21 cellular contexts compared by ENCODE assay signal in the genomic region with DNA sequence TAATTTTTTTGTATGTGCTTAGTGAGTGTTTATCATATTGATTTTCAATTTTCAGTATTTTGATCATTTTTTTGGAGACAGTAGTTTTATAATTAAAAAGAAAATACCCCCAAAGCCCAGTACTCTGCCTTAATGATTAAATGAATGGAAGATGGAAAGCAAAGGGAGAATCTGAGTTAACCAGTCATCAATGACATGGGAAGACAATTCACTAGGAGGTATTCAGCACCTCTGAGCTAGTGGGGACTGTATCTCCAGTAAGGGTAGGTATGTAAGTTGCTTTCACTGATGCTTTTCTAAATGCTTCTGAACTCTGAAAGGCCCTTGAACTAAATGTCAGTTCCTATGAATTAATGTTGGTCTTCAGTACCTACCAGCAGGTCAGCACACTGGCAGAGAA.
A peak's percentile ranks its signal among the peaks of the same experiment; 100 is the strongest.
DNase-seq lines count a peak whose midpoint lies in the region; ATAC-seq and TF ChIP-seq lines count a peak whose summit lies in the region.
"Had no signal": no experiment of that assay in that cellular context is flagged by ENCODE, and none has a peak within 500 bp of the region (broad histone marks: within the 10 kb centered on the region; RNA-seq: fewer than 3 reads in every experiment).

No MANE protein-coding gene starts in this region.

- peak overlapping the region; percentile 98; the same call in 1 of the 2 replicates for H3K18ac ChIP-seq in IMR-90 (ENCODE audit: low read depth, low read length)

- peaks cover 2% of the 10 kb centered on the region for H3K9me3 Mint-ChIP-seq in Calu3 (ENCODE audit: low read depth, unreplicated experiment)
- no peaks in the 10 kb centered on the region for H3K9me3 Mint-ChIP-seq in mesothelial cell of epicardium
- H3K9me3 Mint-ChIP-seq: activated CD8-positive, alpha-beta T cell treated with anti-CD3 and anti-CD28 coated beads for 36 hours; natural killer cell treated with Interleukin-12 subunit alpha and Interleukin-12 subunit beta and Interleukin-15 and Interleukin-18, amount 100 ng/mL, for 72 hours; T-helper 1 cell treated with Interleukin-12 subunit alpha and Interleukin-12 subunit beta and Interleukin-4 antibody, amounts not matched to agents 30 μg/mL and 1 μg/mL, for 36 hours had no signal

- peak overlapping the region; percentile 85 for H2BK5ac ChIP-seq in IMR-90 (ENCODE audit: low read depth, low read length, poor library complexity, severe bottlenecking)

- H3K56ac ChIP-seq in IMR-90 (ENCODE audit: extremely low read depth, insufficient read depth, low read length) = peak overlapping the region; percentile 62

- H3K4me1 ChIP-seq in IMR-90 (ENCODE audit: control insufficient read depth, insufficient read depth, low read length) (peaks cover 7% of the 10 kb centered on the region), mammary epithelial cell (ENCODE audit: insufficient read depth, low read length) (peaks cover 28% of the 10 kb centered on the region)

- peaks cover 13% of the 10 kb centered on the region for H3K36me3 Mint-ChIP-seq in Calu3 (ENCODE audit: insufficient read depth, unreplicated experiment)
- H3K36me3 Mint-ChIP-seq in mesothelial cell of epicardium = no peaks in the 10 kb centered on the region
- H3K36me3 Mint-ChIP-seq: natural killer cell treated with Interleukin-12 subunit alpha and Interleukin-12 subunit beta and Interleukin-15 and Interleukin-18, amount 100 ng/mL, for 72 hours had no signal

- H4K91ac ChIP-seq in IMR-90 (ENCODE audit: insufficient read depth, low read depth, low read length) = peak overlapping the region; percentile 92

- peak overlapping the region; percentile 90; the same call in 1 of the 2 replicates for H4K5ac ChIP-seq in IMR-90 (ENCODE audit: low read depth, low read length)

- no peaks in the 10 kb centered on the region for H3K79me2 ChIP-seq in mammary epithelial cell (ENCODE audit: insufficient read depth, low read length)

- H3K4ac ChIP-seq in IMR-90 (ENCODE audit: low read depth, low read length) = peak overlapping the region; percentile 73; the same call in 1 of the 2 replicates

- POLR2A ChIA-PET in IMR-90 (lab: Charles Lee; ENCODE audit: unreplicated experiment) = no interaction called here

- H3K27ac ChIP-seq in IMR-90 (ENCODE audit: insufficient read depth, low read length) = peak overlapping the region; percentile 48
- H3K27ac ChIP-seq in mammary epithelial cell (ENCODE audit: insufficient read depth, low read depth, low read length) = peak overlapping the region; percentile 98
- H3K27ac ChIP-seq: skin epidermis had no signal

- no peak overlapping the region for H2AK9ac ChIP-seq in IMR-90 (replicated peaks; ENCODE audit: low read depth, low read length, poor library complexity)

- H3K9me3 ChIP-seq in IMR-90 (ENCODE audit: control insufficient read depth, insufficient read depth, low read length) (no peaks in the 10 kb centered on the region), mammary epithelial cell (replicated peaks; ENCODE audit: insufficient read depth, low read length) (no peaks in the 10 kb centered on the region)

- H3K4me2 ChIP-seq in IMR-90 (ENCODE audit: low read depth, low read length) (no peak overlapping the region; the same call in 1 of the 2 replicates), mammary epithelial cell (ENCODE audit: insufficient read depth, low read depth, low read length) (peak overlapping the region; percentile 32)

- H4K8ac ChIP-seq in IMR-90 (ENCODE audit: low read depth in 2 of 2, low read length in 2 of 2) = peak overlapping the region; percentile 60 to 87

- H3K4me1 Mint-ChIP-seq in Calu3 (ENCODE audit: low read depth, unreplicated experiment) (peaks cover 75% of the 10 kb centered on the region), mesothelial cell of epicardium (peaks cover 38% of the 10 kb centered on the region)

- peak overlapping the region; percentile 99 for H3K23ac ChIP-seq in IMR-90 (ENCODE audit: low read depth, low read length)

- H3K36me3 ChIP-seq in IMR-90 (ENCODE audit: control insufficient read depth, insufficient read depth, low read length) (no peaks in the 10 kb centered on the region), mammary epithelial cell (ENCODE audit: insufficient read depth, low read length) (no peaks in the 10 kb centered on the region)

- H2AK5ac ChIP-seq in IMR-90 (ENCODE audit: low read depth, low read length) = peak overlapping the region; percentile 59

- in situ Hi-C loops in IMR-90 (cut with MboI; ENCODE audit: low sequenced_read_pairs) = no loop called here
- in situ Hi-C loops in mammary epithelial cell (cut with MboI; ENCODE audit: low sequenced_read_pairs in 2 of 2) = no loop called here

- TF ChIP-seq CTCF in Calu3 (IDR thresholded peaks at IDR 0.05; ENCODE audit: unreplicated experiment) (no peak), IMR-90 (conservative IDR thresholded peaks at IDR 0.05; ENCODE audit: low read depth, low read length) (no peak), mammary epithelial cell (conservative IDR thresholded peaks at IDR 0.05 in 1 of 2, IDR thresholded peaks at IDR 0.05 in 1 of 2; ENCODE audit: extremely low read depth in 1 of 2, insufficient read depth in 1 of 2, low read depth in 1 of 2, low read length in 2 of 2) (no peak), mesothelial cell of epicardium (IDR thresholded peaks at IDR 0.05; ENCODE audit: unreplicated experiment) (no peak)

- H3K4me3 ChIP-seq in IMR-90 (ENCODE audit: insufficient read depth, low read depth, low read length) (no peak overlapping the region), mammary epithelial cell (replicated peaks in 1 of 3; ENCODE audit: insufficient read depth in 1 of 3, low read depth in 2 of 3, low read length in 3 of 3) (no peak overlapping the region)
- H3K4me3 ChIP-seq: lung, skin epidermis had no signal

- H3K9ac ChIP-seq in IMR-90 (ENCODE audit: low read depth, low read length) = peak overlapping the region; percentile 39; the same call in 1 of the 2 replicates
- H3K9ac ChIP-seq in mammary epithelial cell (ENCODE audit: insufficient read depth, low read length) = peak overlapping the region; percentile 71

- DNase-seq in Calu3 (no peak), IMR-90 (peak; percentile 19), mammary epithelial cell (peak; percentile 33), mesothelial cell of epicardium (ENCODE audit: low spot score in 2 of 2, unreplicated experiment in 2 of 2) (no peak), SIG-M5 treated with dmso at 0.1 percent for 504 hours (lab: John Stamatoyannopoulos, UW; ENCODE audit: unreplicated experiment) (no peak), NCI-H2227 treated with DMSO at 0.1 percent for 48 hours (lab: John Stamatoyannopoulos, UW) (no peak)
- DNase-seq: activated CD8-positive, alpha-beta T cell treated with anti-CD3 and anti-CD28 coated beads for 36 hours; AML-193; COR-L47; glutamatergic neuron; Karpas-422; NCI-H1417; NK-92 treated with Interleukin-12 subunit alpha and Interleukin-12 subunit beta, amount 100 ng/mL, for 24 hours; posterior cingulate gyrus had no signal

- peak overlapping the region; percentile 99 for H2BK20ac ChIP-seq in IMR-90 (ENCODE audit: low read depth, low read length)

- H3K27ac Mint-ChIP-seq in Calu3 (ENCODE audit: unreplicated experiment) (peak overlapping the region; percentile 97), mesothelial cell of epicardium (peak overlapping the region; percentile 55)
- H3K27ac Mint-ChIP-seq: activated CD8-positive, alpha-beta T cell treated with anti-CD3 and anti-CD28 coated beads for 36 hours; natural killer cell treated with Interleukin-12 subunit alpha and Interleukin-12 subunit beta and Interleukin-15 and Interleukin-18, amount 100 ng/mL, for 72 hours; T-helper 1 cell treated with Interleukin-12 subunit alpha and Interleukin-12 subunit beta and Interleukin-4 antibody, amounts not matched to agents 30 μg/mL and 1 μg/mL, for 36 hours had no signal

- dilution Hi-C loops in IMR-90 (cut with HindIII; ENCODE audit: low sequenced_read_pairs, unreplicated experiment) = no loop called here
- dilution Hi-C loops in mammary epithelial cell (cut with HindIII; ENCODE audit: low sequenced_read_pairs) = no loop called here

- TF ChIP-seq RAD21 in IMR-90 (IDR thresholded peaks at IDR 0.05; ENCODE audit: low read length) = no peak

- H4K20me1 ChIP-seq in IMR-90 (ENCODE audit: insufficient read depth, low read length) (no peaks in the 10 kb centered on the region), mammary epithelial cell (ENCODE audit: insufficient read depth, low read length) (no peaks in the 10 kb centered on the region)

- H2AFZ ChIP-seq in IMR-90 (replicated peaks; ENCODE audit: low read length, poor library complexity) (no peak overlapping the region), mammary epithelial cell (ENCODE audit: low read depth, low read length) (peak overlapping the region; percentile 76)

- ATAC-seq in IMR-90 (ENCODE audit: low read depth) = 0 out of 2 replicates have a peak, but pooled peaks have one; percentile 15
- no peak for ATAC-seq in HG02759 (IDR thresholded peaks at IDR 0.05; ENCODE audit: unreplicated experiment)
- ATAC-seq in GM18858 (IDR thresholded peaks at IDR 0.05; ENCODE audit: unreplicated experiment) = no peak
- ATAC-seq: natural killer cell treated with Interleukin-12 subunit alpha and Interleukin-12 subunit beta and Interleukin-15 and Interleukin-18, amount 100 ng/mL, for 72 hours; Right ventricle myocardium inferior had no signal

- CTCF ChIA-PET in Calu3 (lab: Charles Lee) (interaction anchor here (0.6 kb wide), 1 partner anchor 41 kb away, joined by 4 read pairs; no protein-coding TSS in a partner anchor), IMR-90 (lab: Yijun Ruan, JAX) (no interaction called here), mammary epithelial cell (lab: Charles Lee; ENCODE audit: low non-redundant PET) (no interaction called here)

- no peak for TF ChIP-seq POLR2A in IMR-90 (IDR thresholded peaks at IDR 0.05; ENCODE audit: low read depth, low read length)

- H3K14ac ChIP-seq in IMR-90 (replicated peaks; ENCODE audit: low read depth, low read length) = peak overlapping the region; percentile 95

- no TSS peak for BruUV-seq in Calu3 (replicated peaks; lab: Mats Ljungman, UMichigan)
- no TSS peak for BruUV-seq in IMR-90 (replicated peaks; lab: Mats Ljungman, UMichigan)
- no TSS peak for BruUV-seq in mammary epithelial cell (replicated peaks; lab: Mats Ljungman, UMichigan)

- H3K4me3 Mint-ChIP-seq in Calu3 (ENCODE audit: low read depth, unreplicated experiment) (no peak overlapping the region), mesothelial cell of epicardium (no peak overlapping the region)
- H3K4me3 Mint-ChIP-seq: activated CD8-positive, alpha-beta T cell treated with anti-CD3 and anti-CD28 coated beads for 36 hours; natural killer cell treated with Interleukin-12 subunit alpha and Interleukin-12 subunit beta and Interleukin-15 and Interleukin-18, amount 100 ng/mL, for 72 hours; T-helper 1 cell treated with Interleukin-12 subunit alpha and Interleukin-12 subunit beta and Interleukin-4 antibody, amounts not matched to agents 30 μg/mL and 1 μg/mL, for 36 hours had no signal

- H3K27me3 ChIP-seq in IMR-90 (ENCODE audit: control insufficient read depth, insufficient read depth, low read length) = no peaks in the 10 kb centered on the region
- no peaks in the 10 kb centered on the region for H3K27me3 ChIP-seq in mammary epithelial cell (ENCODE audit: insufficient read depth, low read length)

- H2BK120ac ChIP-seq in IMR-90 (ENCODE audit: low read depth, low read length) = peak overlapping the region; percentile 99

- peak overlapping the region; percentile 67 for H2BK15ac ChIP-seq in IMR-90 (ENCODE audit: low read depth, low read length)

- H3K9me1 ChIP-seq in IMR-90 (ENCODE audit: insufficient read depth, low read length) = no peaks in the 10 kb centered on the region

- H3K27me3 Mint-ChIP-seq in Calu3 (ENCODE audit: unreplicated experiment) (no peaks in the 10 kb centered on the region), mesothelial cell of epicardium (ENCODE audit: low read depth) (no peaks in the 10 kb centered on the region)
- H3K27me3 Mint-ChIP-seq: activated CD8-positive, alpha-beta T cell treated with anti-CD3 and anti-CD28 coated beads for 36 hours had no signal

- no peaks in the 10 kb centered on the region for H3K79me1 ChIP-seq in IMR-90 (ENCODE audit: low read depth in 1 of 2, low read length in 2 of 2)

- intact Hi-C loops in Calu3 (cut with micrococcal nuclease; ENCODE audit: unreplicated experiment) (loop anchor here (2.0 to 10.0 kb wide), 6 partner anchors 121 to 1145 kb away; a partner anchor contains a TSS), IMR-90 (cut with micrococcal nuclease) (loop anchor here (5.0 kb wide), 1 partner anchor 1145 kb away; a partner anchor contains a TSS), mammary epithelial cell (cut with micrococcal nuclease) (loop anchor here (5.0 kb wide), 1 partner anchor 375 kb away; no protein-coding TSS in a partner anchor)

Comparison
In these comparisons a context has a peak if more than half of its experiments do, and no peak if none do; other contexts are left out.
1. DNase-seq: peak in IMR-90 (single experiment) and mammary epithelial cell (single experiment); none in Calu3 (single experiment), mesothelial cell of epicardium (0 of 2), SIG-M5 treated with dmso at 0.1 percent for 504 hours (single experiment) and NCI-H2227 treated with DMSO at 0.1 percent for 48 hours (single experiment).